8 cellular contexts compared by ENCODE assay signal in genomic region chr9:83979812-83980394, GRCh38. TPM values are rescaled to one million over a fixed set of nuclear protein-coding genes. Genes with fewer than 3 reads are reported as not detected.
DNase-seq lines count a peak whose midpoint lies in the region; ATAC-seq and TF ChIP-seq lines count a peak whose summit lies in the region.

Gene HNRNPK, minus strand, starts transcription at chr9:83980215. Its CDS starts 1,963 bp downstream, at chr9:83978252.

- H3K9ac ChIP-seq in liver (ENCODE audit: low read depth in 1 of 2, low read length in 2 of 2): peak within 1 kb of the TSS; percentile 90 to 93

- peaks cover 30% of the 10 kb centered on the region for H3K36me3 ChIP-seq in CD4-positive, CD25-positive, alpha-beta regulatory T cell (ENCODE audit: control insufficient read depth, insufficient read depth, low read length)
- H3K36me3 ChIP-seq in liver (ENCODE audit: control insufficient read depth in 4 of 4, insufficient read depth in 3 of 4, low read depth in 1 of 4, low read length in 3 of 4): peaks cover 3 to 28% (median 22%) of the 10 kb centered on the region in 4 donors

- TF ChIP-seq RAD21 in liver (IDR thresholded peaks at IDR 0.05): no peak

- ATAC-seq in CD4-positive, CD25-positive, alpha-beta regulatory T cell (ENCODE audit: low read depth in 2 of 2): peak; percentile 83 to 84
- ATAC-seq in GM19438 (IDR thresholded peaks at IDR 0.05; ENCODE audit: low read depth, unreplicated experiment) (peak; percentile 78), HG03571 (IDR thresholded peaks at IDR 0.05; ENCODE audit: unreplicated experiment) (peak; percentile 80)

- DNase-seq in CD4-positive, CD25-positive, alpha-beta regulatory T cell: peak; percentile 98 to 100 (median 99)
- DNase-seq in NCI-H774 (lab: John Stamatoyannopoulos, UW): peak; percentile 97
- DNase-seq in activated CD4-positive, alpha-beta memory T cell treated with anti-CD3 and anti-CD28 coated beads for 36 hours: peak; percentile 99
- peak; percentile 97 to 99 for DNase-seq in dermis microvascular lymphatic vessel endothelial cell (ENCODE audit: low read depth in 2 of 2)
- DNase-seq in stimulated activated CD4-positive, alpha-beta T cell treated with anti-CD3 and anti-CD28 coated beads, Interleukin-4, amount 100 ng/mL, for 1 hour: peak; percentile 100

- H3K4me3 ChIP-seq in CD4-positive, CD25-positive, alpha-beta regulatory T cell (ENCODE audit: low read depth, low read length): peak within 1 kb of the TSS; percentile 100
- peak within 1 kb of the TSS; percentile 82 to 99 (median 92) for H3K4me3 ChIP-seq in liver (ENCODE audit: low read depth in 1 of 3, low read length in 3 of 3)

- peak within 1 kb of the TSS; percentile 98 to 100 (median 100) for H3K27ac Mint-ChIP-seq in CD4-positive, CD25-positive, alpha-beta regulatory T cell
- H3K27ac Mint-ChIP-seq in activated CD4-positive, alpha-beta memory T cell treated with anti-CD3 and anti-CD28 coated beads for 36 hours: peak within 1 kb of the TSS; percentile 99

- H3K27ac ChIP-seq in CD4-positive, CD25-positive, alpha-beta regulatory T cell (ENCODE audit: insufficient read depth, low read length, poor library complexity, severe bottlenecking): peak within 1 kb of the TSS; percentile 99
- peak within 1 kb of the TSS; percentile 96 to 99 for H3K27ac ChIP-seq in liver (ENCODE audit: low read depth in 1 of 2, low read length in 2 of 2)

- POLR2A ChIA-PET in activated CD4-positive, alpha-beta memory T cell treated with anti-CD3 and anti-CD28 coated beads for 36 hours (lab: Charles Lee): interaction anchor here (0.6 to 2.8 kb wide), 17 partner anchors 9 to 355 kb away, joined by 3 to 22 read pairs (median 8); partner anchors contain the start of genes KIF27 and UBQLN1

- H3K36me3 Mint-ChIP-seq in CD4-positive, CD25-positive, alpha-beta regulatory T cell: peaks cover 36% of the 10 kb centered on the region
- H3K36me3 Mint-ChIP-seq in activated CD4-positive, alpha-beta memory T cell treated with anti-CD3 and anti-CD28 coated beads for 36 hours: peaks cover 57% of the 10 kb centered on the region

- peaks cover 0 to 2% (median 0%) of the 10 kb centered on the region in 7 donors for H3K9me3 Mint-ChIP-seq in CD4-positive, CD25-positive, alpha-beta regulatory T cell
- no peaks in the 10 kb centered on the region for H3K9me3 Mint-ChIP-seq in activated CD4-positive, alpha-beta memory T cell treated with anti-CD3 and anti-CD28 coated beads for 36 hours

- no peaks in the 10 kb centered on the region for H3K27me3 ChIP-seq in CD4-positive, CD25-positive, alpha-beta regulatory T cell (ENCODE audit: control insufficient read depth, insufficient read depth, low read length)
- H3K27me3 ChIP-seq in liver (ENCODE audit: control insufficient read depth in 4 of 4, insufficient read depth in 4 of 4, low read length in 3 of 4): no peaks in the 10 kb centered on the region

- peaks cover 32 to 56% (median 44%) of the 10 kb centered on the region in 4 donors for H3K4me1 Mint-ChIP-seq in CD4-positive, CD25-positive, alpha-beta regulatory T cell
- peaks cover 49% of the 10 kb centered on the region for H3K4me1 Mint-ChIP-seq in activated CD4-positive, alpha-beta memory T cell treated with anti-CD3 and anti-CD28 coated beads for 36 hours (ENCODE audit: low read depth)

- H3K4me1 ChIP-seq in CD4-positive, CD25-positive, alpha-beta regulatory T cell (ENCODE audit: control insufficient read depth, insufficient read depth, low read length, poor library complexity, severe bottlenecking): peaks cover 49% of the 10 kb centered on the region
- H3K4me1 ChIP-seq in liver (ENCODE audit: control insufficient read depth in 4 of 4, insufficient read depth in 4 of 4, low read length in 3 of 4): peaks cover 2 to 21% (median 12%) of the 10 kb centered on the region in 4 donors

- no peak for TF ChIP-seq CTCF in liver (IDR thresholded peaks at IDR 0.05; ENCODE audit: low read depth, low read length, missing input control)

- intact Hi-C loops in activated CD4-positive, alpha-beta memory T cell treated with anti-CD3 and anti-CD28 coated beads for 36 hours (cut with micrococcal nuclease): loop anchor here (1.0 to 10.0 kb wide), 7 partner anchors 24 to 1762 kb away; partner anchors contain the start of gene KIF27

- peak within 1 kb of the TSS; percentile 97 to 100 (median 100) for H3K4me3 Mint-ChIP-seq in CD4-positive, CD25-positive, alpha-beta regulatory T cell
- peak within 1 kb of the TSS; percentile 96 for H3K4me3 Mint-ChIP-seq in activated CD4-positive, alpha-beta memory T cell treated with anti-CD3 and anti-CD28 coated beads for 36 hours

- no peaks in the 10 kb centered on the region for H3K9me3 ChIP-seq in CD4-positive, CD25-positive, alpha-beta regulatory T cell (ENCODE audit: control insufficient read depth in 2 of 2, low read length in 2 of 2)
- H3K9me3 ChIP-seq in liver (ENCODE audit: control insufficient read depth in 4 of 4, low read length in 3 of 4): no peaks in the 10 kb centered on the region

- under 1% methylated on average over 57 of the region's 57 CpGs for WGBS in liver

- peaks cover 12% of the 10 kb centered on the region for H3K27me3 Mint-ChIP-seq in CD4-positive, CD25-positive, alpha-beta regulatory T cell
- no peaks in the 10 kb centered on the region for H3K27me3 Mint-ChIP-seq in activated CD4-positive, alpha-beta memory T cell treated with anti-CD3 and anti-CD28 coated beads for 36 hours

- CTCF ChIA-PET in activated CD4-positive, alpha-beta memory T cell treated with anti-CD3 and anti-CD28 coated beads for 36 hours (lab: Charles Lee): interaction anchor here (0.9 to 3.4 kb wide), 5 partner anchors 17 to 316 kb away, joined by 3 to 12 read pairs (median 4); partner anchors contain the start of gene KIF27

TF ChIP-seq in liver, 16 proteins besides CTCF, POLR2A, EP300 and RAD21:
- TF ChIP-seq SP1 (IDR thresholded peaks at IDR 0.05) (peak; percentile 99), YY1 (IDR thresholded peaks at IDR 0.05) (peak; percentile 20), MAX (IDR thresholded peaks at IDR 0.05) (no peak), RXRA (IDR thresholded peaks at IDR 0.05) (no peak)

RNA-seq across cellular contexts. Expression of gene HNRNPK, which starts in this region (rescaled TPM):
- total RNA-seq in CD4-positive, CD25-positive, alpha-beta regulatory T cell: 617 TPM
- 1,000 to 10,000 TPM in 1 of 4 donors, 100 to 1,000 TPM in 3; 941 to 1,033 (median 952) TPM for polyA plus RNA-seq in CD4-positive, CD25-positive, alpha-beta regulatory T cell
- 100 to 1,000 TPM; 694 to 716 TPM for total RNA-seq in activated CD4-positive, alpha-beta memory T cell treated with anti-CD3 and anti-CD28 coated beads for 36 hours
- total RNA-seq in dermis microvascular lymphatic vessel endothelial cell: 686 and 723 TPM in 2 replicates
- total RNA-seq in liver: 100 to 1,000 TPM; 281 to 403 TPM
- 100 to 1,000 TPM; 137 to 182 TPM for polyA plus RNA-seq in liver

Comparison
In these comparisons a context has a peak if more than half of its experiments do, and no peak if none do; other contexts are left out.
1. Peak in every context shown above with its lines: DNase-seq, ATAC-seq, H3K4me3 ChIP-seq and H3K27ac ChIP-seq.
2. RNA of gene HNRNPK (polyA plus RNA-seq): 941 to 1,033 TPM in CD4-positive, CD25-positive, alpha-beta regulatory T cell; 137 to 182 TPM in liver; every median in the first group is over 4 times any median in the second.